ENCODE assay signal across 32 cellular contexts in genomic region chr1:198544265-198544664, GRCh38. TPM values are rescaled to one million over a fixed set of nuclear protein-coding genes. Genes with fewer than 3 reads are reported as not detected.
DNase-seq lines count a peak whose midpoint lies in the region; ATAC-seq, FAIRE-seq and TF ChIP-seq lines count a peak whose summit lies in the region.
"Had no signal": no experiment of that assay in that cellular context is flagged by ENCODE, and none has a peak within 500 bp of the region (broad histone marks: within the 10 kb centered on the region; RNA-seq: fewer than 3 reads in every experiment).

No MANE protein-coding gene starts in this region.

- no peak overlapping the region for H2AFZ ChIP-seq in OCI-LY1 (ENCODE audit: low read length)
- no peak overlapping the region for H2AFZ ChIP-seq in H9 (ENCODE audit: low read length)

- no peaks in the 10 kb centered on the region for H3K79me1 ChIP-seq in H9 (ENCODE audit: insufficient read depth, low read depth, low read length, poor library complexity, severe bottlenecking)

- no peak overlapping the region for H2BK15ac ChIP-seq in H9 (ENCODE audit: low read depth, low read length)

- H3K23ac ChIP-seq in H9 (ENCODE audit: insufficient read length, low read depth, low read length): no peak overlapping the region

- H3K27ac Mint-ChIP-seq in activated naive CD8-positive, alpha-beta T cell: peak overlapping the region; percentile 66
- no peak overlapping the region for H3K27ac Mint-ChIP-seq in activated naive CD8-positive, alpha-beta T cell treated with anti-CD3 and anti-CD28 coated beads, Interleukin-2, amount 50 U/mL, for 24 hours
- peak overlapping the region; percentile 80 for H3K27ac Mint-ChIP-seq in dendritic cell treated with granulocyte-macrophage colony-stimulating factor and Interleukin-4, amounts not matched to agents 40 ng/mL and 50 ng/mL, for 4 days
- no peak overlapping the region for H3K27ac Mint-ChIP-seq in nephron progenitor cell
- no peak overlapping the region for H3K27ac Mint-ChIP-seq in H9
- H3K27ac Mint-ChIP-seq: progenitor cell of endocrine pancreas had no signal

- peaks cover 12% of the 10 kb centered on the region for H3K9me3 Mint-ChIP-seq in activated naive CD8-positive, alpha-beta T cell (ENCODE audit: low read depth)
- peaks cover 18% of the 10 kb centered on the region for H3K9me3 Mint-ChIP-seq in activated naive CD8-positive, alpha-beta T cell treated with anti-CD3 and anti-CD28 coated beads, Interleukin-2, amount 50 U/mL, for 24 hours
- peaks cover 15% of the 10 kb centered on the region for H3K9me3 Mint-ChIP-seq in dendritic cell treated with granulocyte-macrophage colony-stimulating factor and Interleukin-4, amounts not matched to agents 40 ng/mL and 50 ng/mL, for 4 days
- no peaks in the 10 kb centered on the region for H3K9me3 Mint-ChIP-seq in nephron progenitor cell
- no peaks in the 10 kb centered on the region for H3K9me3 Mint-ChIP-seq in H9

- no peak for ATAC-seq in activated naive CD8-positive, alpha-beta T cell treated with anti-CD3 and anti-CD28 coated beads, Interleukin-2, amount 50 U/mL, for 24 hours
- peak; percentile 32 for ATAC-seq in stimulated activated naive CD8-positive, alpha-beta T cell treated with anti-CD3 and anti-CD28 coated beads, Interleukin-15, Interleukin-2, amounts not matched to agents 100 U/mL and 50 U/mL, for 24 hours
- ATAC-seq: activated CD4-positive, alpha-beta T cell treated with anti-CD3 and anti-CD28 coated beads for 36 hours; heart right ventricle; lower lobe of right lung; mucosa of descending colon; stimulated activated effector memory CD8-positive, alpha-beta T cell treated with anti-CD3 and anti-CD28 coated beads, Interleukin-12 subunit alpha, Interleukin-12 subunit beta, amount 100 ng/mL, for 72 hours had no signal

- H4K5ac ChIP-seq in H9 (ENCODE audit: insufficient read length, low read depth, low read length): no peak overlapping the region

- 0 out of 2 replicates have a peak, but pooled peaks cover 7% of the 10 kb centered on the region for H3K36me3 ChIP-seq in OCI-LY1 (ENCODE audit: insufficient read depth, low read length)
- H3K36me3 ChIP-seq: BLaER1 treated with 17β-estradiol and CSF1 and Interleukin-3, amounts not matched to agents 10 nM and 100 nM; esophagus squamous epithelium; heart right ventricle; lower lobe of right lung; Peyer's patch had no signal

- H3K4me1 Mint-ChIP-seq in activated naive CD8-positive, alpha-beta T cell (ENCODE audit: low read depth): peaks cover 48% of the 10 kb centered on the region
- peaks cover 43% of the 10 kb centered on the region for H3K4me1 Mint-ChIP-seq in activated naive CD8-positive, alpha-beta T cell treated with anti-CD3 and anti-CD28 coated beads, Interleukin-2, amount 50 U/mL, for 24 hours
- H3K4me1 Mint-ChIP-seq in dendritic cell treated with granulocyte-macrophage colony-stimulating factor and Interleukin-4, amounts not matched to agents 40 ng/mL and 50 ng/mL, for 4 days (ENCODE audit: low read depth): peaks cover 18% of the 10 kb centered on the region
- no peaks in the 10 kb centered on the region for H3K4me1 Mint-ChIP-seq in nephron progenitor cell
- peaks cover 0 to 4% of the 10 kb centered on the region in 2 experiments; a peak in 2 of 4 replicates for H3K4me1 Mint-ChIP-seq in H9

- no peaks in the 10 kb centered on the region for H3K23me2 ChIP-seq in H9 (ENCODE audit: insufficient read length, low read depth, low read length, poor library complexity, severe bottlenecking)

- H2BK20ac ChIP-seq in H9 (ENCODE audit: low read depth, low read length, poor library complexity, severe bottlenecking): no peak overlapping the region

- no peak overlapping the region for H3K4ac ChIP-seq in H9 (ENCODE audit: low read depth, low read length)

- H4K91ac ChIP-seq in H9 (ENCODE audit: insufficient read length, low read depth, low read length): no peak overlapping the region

- H4K8ac ChIP-seq in H9 (replicated peaks; ENCODE audit: insufficient read length, low read depth, low read length): no peak overlapping the region

- H3K4me3 ChIP-seq in OCI-LY1 (ENCODE audit: low read depth, low read length, poor library complexity, severe bottlenecking): no peak overlapping the region
- H3K4me3 ChIP-seq: BLaER1 treated with 17β-estradiol and CSF1 and Interleukin-3, amounts not matched to agents 10 nM and 100 nM; esophagus squamous epithelium; heart right ventricle; lower lobe of right lung; mucosa of descending colon; Peyer's patch; testis had no signal

- peaks cover 3% of the 10 kb centered on the region; the same call in 1 of the 2 replicates for H3K9me3 ChIP-seq in OCI-LY1 (ENCODE audit: low read length)
- H3K9me3 ChIP-seq in H9 (ENCODE audit: control insufficient read depth, low read depth, low read length): no peaks in the 10 kb centered on the region
- H3K9me3 ChIP-seq: esophagus squamous epithelium, lower lobe of right lung, mucosa of descending colon, Peyer's patch, testis had no signal

- H3K9me2 ChIP-seq in OCI-LY1 (ENCODE audit: low read depth, low read length): no peaks in the 10 kb centered on the region

- no peaks in the 10 kb centered on the region for H4K20me1 ChIP-seq in OCI-LY1 (ENCODE audit: insufficient read depth, low read length)
- H4K20me1 ChIP-seq in H9 (ENCODE audit: control insufficient read depth, insufficient read depth, insufficient read length): no peaks in the 10 kb centered on the region
- H4K20me1 ChIP-seq: BLaER1 treated with 17β-estradiol and CSF1 and Interleukin-3, amounts not matched to agents 10 nM and 100 nM had no signal

- peak overlapping the region; percentile 42 for H3K27ac ChIP-seq in OCI-LY1 (ENCODE audit: low read depth, low read length, poor library complexity, severe bottlenecking)
- no peak overlapping the region for H3K27ac ChIP-seq in H9 (ENCODE audit: insufficient read length, low read depth, low read length)
- H3K27ac ChIP-seq: esophagus squamous epithelium, lower lobe of right lung, Peyer's patch had no signal

- no peak for FAIRE-seq in GM12891 (lab: Jason Lieb, UNC)
- FAIRE-seq: endometrium, urothelium cell line had no signal

- H3K9ac ChIP-seq in OCI-LY1 (ENCODE audit: low read length) (no peak overlapping the region), H9 (ENCODE audit: extremely low read depth, insufficient read length, low read length) (no peak overlapping the region)

- no peak overlapping the region for H2AK5ac ChIP-seq in H9 (ENCODE audit: insufficient read length, low read length)

- no peak overlapping the region for H2BK5ac ChIP-seq in H9 (ENCODE audit: insufficient read length, low read length)

- no peaks in the 10 kb centered on the region for H3K27me3 Mint-ChIP-seq in activated naive CD8-positive, alpha-beta T cell
- H3K27me3 Mint-ChIP-seq in activated naive CD8-positive, alpha-beta T cell treated with anti-CD3 and anti-CD28 coated beads, Interleukin-2, amount 50 U/mL, for 24 hours: no peaks in the 10 kb centered on the region
- H3K27me3 Mint-ChIP-seq in dendritic cell treated with granulocyte-macrophage colony-stimulating factor and Interleukin-4, amounts not matched to agents 40 ng/mL and 50 ng/mL, for 4 days: no peaks in the 10 kb centered on the region
- H3K27me3 Mint-ChIP-seq in nephron progenitor cell (ENCODE audit: low read depth, poor library complexity) (peaks cover 4% of the 10 kb centered on the region), H9 (ENCODE audit: low read depth) (no peaks in the 10 kb centered on the region)
- H3K27me3 Mint-ChIP-seq: activated CD4-positive, alpha-beta T cell treated with anti-CD3 and anti-CD28 coated beads for 36 hours; progenitor cell of endocrine pancreas had no signal

- H3K4me1 ChIP-seq in OCI-LY1 (ENCODE audit: insufficient read depth, low read length, severe bottlenecking) (peaks cover 55% of the 10 kb centered on the region), H9 (ENCODE audit: insufficient read depth, low read length) (no peaks in the 10 kb centered on the region)
- H3K4me1 ChIP-seq: esophagus squamous epithelium, lower lobe of right lung, Peyer's patch, testis had no signal

- TF ChIP-seq CTCF in OCI-LY1 (IDR thresholded peaks at IDR 0.05; ENCODE audit: low read length): no peak
- TF ChIP-seq CTCF in nephron progenitor cell (IDR thresholded peaks at IDR 0.05): no peak
- TF ChIP-seq CTCF in H9 (conservative IDR thresholded peaks at IDR 0.05): no peak

- TF ChIP-seq POLR2A in GM12891 (IDR thresholded peaks at IDR 0.05; ENCODE audit: low read depth, low read length): no peak

- H3K4me2 ChIP-seq in OCI-LY1 (ENCODE audit: low read length) (no peak overlapping the region), H9 (ENCODE audit: insufficient read depth, insufficient read length, low read length) (no peak overlapping the region)

- H3K36me3 Mint-ChIP-seq in activated naive CD8-positive, alpha-beta T cell: peaks cover 2% of the 10 kb centered on the region
- peaks cover 2% of the 10 kb centered on the region for H3K36me3 Mint-ChIP-seq in activated naive CD8-positive, alpha-beta T cell treated with anti-CD3 and anti-CD28 coated beads, Interleukin-2, amount 50 U/mL, for 24 hours (ENCODE audit: low read depth)
- peaks cover 5% of the 10 kb centered on the region for H3K36me3 Mint-ChIP-seq in dendritic cell treated with granulocyte-macrophage colony-stimulating factor and Interleukin-4, amounts not matched to agents 40 ng/mL and 50 ng/mL, for 4 days (ENCODE audit: low read depth)
- H3K36me3 Mint-ChIP-seq in nephron progenitor cell (ENCODE audit: low read depth) (no peaks in the 10 kb centered on the region), H9 (ENCODE audit: insufficient read depth in 1 of 3, low read depth in 3 of 3) (no peaks in the 10 kb centered on the region)
- H3K36me3 Mint-ChIP-seq: stimulated activated effector memory CD8-positive, alpha-beta T cell treated with anti-CD3 and anti-CD28 coated beads, Interleukin-12 subunit alpha, Interleukin-12 subunit beta, amount 100 ng/mL, for 72 hours had no signal

- no peak overlapping the region for H3K4me3 Mint-ChIP-seq in activated naive CD8-positive, alpha-beta T cell
- no peak overlapping the region for H3K4me3 Mint-ChIP-seq in activated naive CD8-positive, alpha-beta T cell treated with anti-CD3 and anti-CD28 coated beads, Interleukin-2, amount 50 U/mL, for 24 hours
- no peak overlapping the region for H3K4me3 Mint-ChIP-seq in dendritic cell treated with granulocyte-macrophage colony-stimulating factor and Interleukin-4, amounts not matched to agents 40 ng/mL and 50 ng/mL, for 4 days
- H3K4me3 Mint-ChIP-seq in nephron progenitor cell (no peak overlapping the region), H9 (no peak overlapping the region)
- H3K4me3 Mint-ChIP-seq: activated CD4-positive, alpha-beta T cell treated with anti-CD3 and anti-CD28 coated beads for 36 hours; stimulated activated effector memory CD8-positive, alpha-beta T cell treated with anti-CD3 and anti-CD28 coated beads, Interleukin-12 subunit alpha, Interleukin-12 subunit beta, amount 100 ng/mL, for 72 hours had no signal

- intact Hi-C loops in dendritic cell treated with granulocyte-macrophage colony-stimulating factor and Interleukin-4, amounts not matched to agents 40 ng/mL and 50 ng/mL, for 4 days (cut with micrococcal nuclease): loop anchor here (5.0 kb wide), 2 partner anchors 33 to 98 kb away; no protein-coding TSS in a partner anchor

- H2BK12ac ChIP-seq in H9 (ENCODE audit: insufficient read length, low read depth, low read length): no peak overlapping the region

- H2BK120ac ChIP-seq in H9 (ENCODE audit: low read depth, low read length, poor library complexity, severe bottlenecking): no peak overlapping the region

- no peak overlapping the region for H3K14ac ChIP-seq in H9 (ENCODE audit: insufficient read depth, low read length)

- H3K79me2 ChIP-seq in OCI-LY1 (ENCODE audit: insufficient read depth, low read length) (no peaks in the 10 kb centered on the region), H9 (ENCODE audit: insufficient read depth, low read length) (no peaks in the 10 kb centered on the region)

- no peak overlapping the region for H3K56ac ChIP-seq in H9 (ENCODE audit: insufficient read length, low read depth, low read length)

- H3K18ac ChIP-seq in H9 (ENCODE audit: insufficient read length, low read depth, low read length): no peak overlapping the region

- H3K27me3 ChIP-seq in OCI-LY1 (ENCODE audit: insufficient read depth, low read length) (no peaks in the 10 kb centered on the region), H9 (ENCODE audit: insufficient read depth, low read length) (no peaks in the 10 kb centered on the region)
- H3K27me3 ChIP-seq: BLaER1 treated with 17β-estradiol and CSF1 and Interleukin-3, amounts not matched to agents 10 nM and 100 nM; esophagus squamous epithelium; heart right ventricle; Peyer's patch; testis had no signal

- no CpG with 5 or more reads among the region's 1 CpG for WGBS in H9 (ENCODE audit: extremely low coverage, insufficient read length, low lambda C conversion rate)

- DNase-seq in activated naive CD8-positive, alpha-beta T cell treated with anti-CD3 and anti-CD28 coated beads, Interleukin-2, amount 50 U/mL, for 24 hours: no peak
- no peak for DNase-seq in stimulated activated naive CD8-positive, alpha-beta T cell treated with anti-CD3 and anti-CD28 coated beads, Interleukin-15, Interleukin-2, amounts not matched to agents 100 U/mL and 50 U/mL, for 24 hours
- DNase-seq in nephron progenitor cell (no peak), GM12891 (ENCODE audit: insufficient read length, low spot score) (no peak), H9 (no peak)
- DNase-seq: activated CD4-positive, alpha-beta T cell treated with anti-CD3 and anti-CD28 coated beads for 36 hours; activated CD8-positive, alpha-beta memory T cell treated with anti-CD3 and anti-CD28 coated beads for 24 hours; anterior cingulate cortex; Calu3; dermis blood vessel endothelial cell; esophagus squamous epithelium; heart right ventricle; kidney glomerular epithelial cell; lower lobe of right lung; mucosa of descending colon; NCI-H526; NK-92 treated with Interleukin-12 subunit alpha and Interleukin-12 subunit beta, amount 100 ng/mL, for 24 hours; Peyer's patch; SHP77 treated with DMSO at 0.1 percent for 48 hours; stimulated activated CD4-positive, alpha-beta T cell treated with anti-CD3 and anti-CD28 coated beads, Interleukin-4, amount 100 ng/mL, for 24 hours; testis had no signal

- H3F3A ChIP-seq in OCI-LY1 (ENCODE audit: insufficient read depth, low read length): no peaks in the 10 kb centered on the region

- H3T11ph ChIP-seq in H9 (ENCODE audit: low read length): no peak overlapping the region

RNA-seq across cellular contexts. Expression of gene ATP6V1G3, which starts 3.8 kb away (rescaled TPM):
- not detected for polyA plus RNA-seq in GM12891 (2012; ENCODE audit: low read depth, missing spikeins)
- not detected in 2 replicates for total RNA-seq in H9 (2021)
- total RNA-seq: activated CD4-positive, alpha-beta T cell treated with anti-CD3 and anti-CD28 coated beads for 36 hours; Calu3; Daoy; esophagus squamous epithelium; heart right ventricle; lower lobe of right lung; mucosa of descending colon; Peyer's patch; progenitor cell of endocrine pancreas; sciatic nerve; testis had no signal
- polyA plus RNA-seq: AG04450, heart right ventricle had no signal

Comparison
In these comparisons a context has a peak if more than half of its experiments do, and no peak if none do; other contexts are left out.
1. H3K27ac Mint-ChIP-seq: peak in activated naive CD8-positive, alpha-beta T cell (single experiment) and dendritic cell treated with granulocyte-macrophage colony-stimulating factor and Interleukin-4, amounts not matched to agents 40 ng/mL and 50 ng/mL, for 4 days (single experiment); none in activated naive CD8-positive, alpha-beta T cell treated with anti-CD3 and anti-CD28 coated beads, Interleukin-2, amount 50 U/mL, for 24 hours (single experiment), nephron progenitor cell (single experiment) and H9 (0 of 3).